23 cellular contexts compared by ENCODE assay signal in the genomic region with DNA sequence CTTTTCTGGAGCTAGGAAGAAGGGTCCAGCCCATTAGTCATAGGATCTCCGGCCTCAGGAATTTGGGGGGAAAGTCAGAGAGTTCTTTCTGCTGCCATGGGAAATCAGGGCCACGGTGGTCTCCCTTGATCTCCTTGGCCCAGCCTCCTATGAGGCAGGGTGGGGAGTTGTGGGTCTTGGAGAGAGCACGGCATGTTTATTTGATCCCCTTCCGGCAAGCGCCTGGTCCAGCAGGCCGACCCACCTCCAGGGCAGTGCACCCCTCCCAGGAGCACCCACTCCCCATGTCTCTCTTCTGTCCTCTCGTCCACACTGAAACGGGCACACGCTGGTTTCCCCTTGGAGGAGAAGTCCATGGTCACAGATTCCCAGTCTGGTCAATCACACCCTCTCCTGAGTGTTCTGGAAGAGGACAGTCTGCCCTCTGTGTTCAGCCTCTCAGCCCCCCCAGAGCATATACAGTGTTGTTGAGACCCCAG.
"Had no signal": no experiment of that assay in that cellular context is flagged by ENCODE, and none has a peak within 500 bp of the region (broad histone marks: within the 10 kb centered on the region; RNA-seq: fewer than 3 reads in every experiment).

No MANE protein-coding gene starts in this region.

- DNase-seq: activated CD4-positive, alpha-beta T cell treated with anti-CD3 and anti-CD28 coated beads, Interleukin-2, amount 50 U/mL, for 48 hours; activated gamma-delta T cell treated with Interleukin-2 at 50 U/mL for 16 hours; activated T-cell treated with anti-CD3 and anti-CD28 coated beads, Interleukin-2, amount 50 U/mL, for 72 hours; aorta; caudate nucleus; effector memory CD8-positive, alpha-beta T cell; hippocampal formation; kidney glomerular epithelial cell; mesendoderm; naive thymus-derived CD4-positive, alpha-beta T cell; retina; stimulated activated CD4-positive, alpha-beta T cell treated with anti-CD3 and anti-CD28 coated beads, Interleukin-1b, Interleukin-23, amount 100 ng/mL, for 48 hours; T-helper 1 cell; testis; trophoblast cell had no signal

- H3K9ac ChIP-seq: neural progenitor cell had no signal

- H2AFZ ChIP-seq: neural progenitor cell had no signal

- H3K4me1 ChIP-seq: SJSA1, testis had no signal

- H3K9me3 ChIP-seq: SJSA1, testis had no signal

- H3K36me3 Mint-ChIP-seq: activated naive CD4-positive, alpha-beta T cell treated with anti-CD3 and anti-CD28 coated beads, Interleukin-2, amount 50 U/mL, for 24 hours; brain; naive thymus-derived CD4-positive, alpha-beta T cell; neural progenitor cell; stimulated activated effector memory CD8-positive, alpha-beta T cell treated with anti-CD3 and anti-CD28 coated beads, Interleukin-12 subunit alpha, Interleukin-12 subunit beta, amount 100 ng/mL, for 72 hours; WTC11 had no signal

- H3K4me3 Mint-ChIP-seq: activated naive CD4-positive, alpha-beta T cell treated with anti-CD3 and anti-CD28 coated beads, Interleukin-2, amount 50 U/mL, for 24 hours; activated T-cell treated with anti-CD3 and anti-CD28 coated beads, Interleukin-2, amount 50 U/mL, for 72 hours; brain; effector memory CD8-positive, alpha-beta T cell; naive thymus-derived CD4-positive, alpha-beta T cell; neural progenitor cell; stimulated activated effector memory CD8-positive, alpha-beta T cell treated with anti-CD3 and anti-CD28 coated beads, Interleukin-12 subunit alpha, Interleukin-12 subunit beta, amount 100 ng/mL, for 72 hours; WTC11 had no signal

- H3K4me3 ChIP-seq: neural progenitor cell, SJSA1, testis had no signal

- H3K36me3 ChIP-seq: neural progenitor cell, SJSA1 had no signal

- H3K27ac ChIP-seq: neural progenitor cell, SJSA1, testis had no signal

- H3K27me3 ChIP-seq: neural progenitor cell, testis had no signal

- ATAC-seq: activated T-cell treated with anti-CD3 and anti-CD28 coated beads, Interleukin-2, amount 50 U/mL, for 72 hours; effector memory CD8-positive, alpha-beta T cell; esophagus mucosa; naive thymus-derived CD4-positive, alpha-beta T cell; WTC11 had no signal

- H3K4me2 ChIP-seq: neural progenitor cell had no signal

- H3K27ac Mint-ChIP-seq: activated naive CD4-positive, alpha-beta T cell treated with anti-CD3 and anti-CD28 coated beads, Interleukin-2, amount 50 U/mL, for 24 hours; activated T-cell treated with anti-CD3 and anti-CD28 coated beads, Interleukin-2, amount 50 U/mL, for 72 hours; effector memory CD8-positive, alpha-beta T cell; naive thymus-derived CD4-positive, alpha-beta T cell; neural progenitor cell; progenitor cell of endocrine pancreas; stimulated activated effector memory CD8-positive, alpha-beta T cell treated with anti-CD3 and anti-CD28 coated beads, Interleukin-12 subunit alpha, Interleukin-12 subunit beta, amount 100 ng/mL, for 72 hours; WTC11 had no signal

- H3K4me1 Mint-ChIP-seq: activated naive CD4-positive, alpha-beta T cell treated with anti-CD3 and anti-CD28 coated beads, Interleukin-2, amount 50 U/mL, for 24 hours; naive thymus-derived CD4-positive, alpha-beta T cell; stimulated activated effector memory CD8-positive, alpha-beta T cell treated with anti-CD3 and anti-CD28 coated beads, Interleukin-12 subunit alpha, Interleukin-12 subunit beta, amount 100 ng/mL, for 72 hours had no signal

- H3K27me3 Mint-ChIP-seq: activated naive CD4-positive, alpha-beta T cell treated with anti-CD3 and anti-CD28 coated beads, Interleukin-2, amount 50 U/mL, for 24 hours had no signal
